ENCODE assay signal across 1 cellular context in the genomic region with DNA sequence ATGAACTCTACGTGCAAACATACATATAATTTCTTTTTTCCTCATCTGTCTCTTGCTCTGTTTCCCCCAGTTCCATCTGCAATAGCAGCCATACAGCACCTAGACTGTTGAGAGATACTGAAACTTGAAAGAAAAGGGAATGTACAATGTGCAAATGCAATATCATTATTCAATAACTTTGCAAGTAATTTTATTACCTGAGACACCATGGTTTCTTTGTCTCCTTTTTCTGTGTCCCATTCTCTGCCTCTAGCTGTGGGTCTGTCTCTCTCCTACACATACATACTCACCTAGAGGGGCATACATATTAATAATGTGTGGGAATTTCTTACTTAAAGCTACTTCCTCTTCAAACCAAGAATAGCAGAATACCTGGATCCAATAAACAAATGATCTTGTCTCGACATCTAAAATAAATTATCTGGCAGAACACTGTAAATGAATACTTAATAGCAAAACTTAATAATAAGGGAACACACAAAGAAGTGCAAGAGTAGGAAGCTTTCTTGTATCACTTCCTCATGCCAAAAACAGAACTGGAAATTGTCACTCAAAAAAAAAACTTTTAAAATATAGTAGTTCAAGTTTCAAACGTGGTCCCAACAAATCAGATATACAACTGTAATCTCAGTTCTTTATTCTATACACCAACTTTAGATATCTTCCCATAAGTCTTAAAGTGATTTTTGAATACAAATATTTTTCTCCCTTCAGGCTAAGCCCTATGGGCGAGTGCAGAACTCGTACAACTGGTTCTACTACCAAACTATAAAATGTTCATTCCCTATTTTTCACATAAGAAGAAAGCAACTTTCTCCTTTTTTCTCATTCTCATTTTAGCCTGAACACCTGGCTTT.
TF ChIP-seq lines count a peak whose summit lies in the region.

No MANE protein-coding gene starts in this region.

TF ChIP-seq in GM12878, 131 proteins besides CTCF, POLR2A, EP300 and RAD21 (continued from another document):
- TF ChIP-seq, protein P1, sequence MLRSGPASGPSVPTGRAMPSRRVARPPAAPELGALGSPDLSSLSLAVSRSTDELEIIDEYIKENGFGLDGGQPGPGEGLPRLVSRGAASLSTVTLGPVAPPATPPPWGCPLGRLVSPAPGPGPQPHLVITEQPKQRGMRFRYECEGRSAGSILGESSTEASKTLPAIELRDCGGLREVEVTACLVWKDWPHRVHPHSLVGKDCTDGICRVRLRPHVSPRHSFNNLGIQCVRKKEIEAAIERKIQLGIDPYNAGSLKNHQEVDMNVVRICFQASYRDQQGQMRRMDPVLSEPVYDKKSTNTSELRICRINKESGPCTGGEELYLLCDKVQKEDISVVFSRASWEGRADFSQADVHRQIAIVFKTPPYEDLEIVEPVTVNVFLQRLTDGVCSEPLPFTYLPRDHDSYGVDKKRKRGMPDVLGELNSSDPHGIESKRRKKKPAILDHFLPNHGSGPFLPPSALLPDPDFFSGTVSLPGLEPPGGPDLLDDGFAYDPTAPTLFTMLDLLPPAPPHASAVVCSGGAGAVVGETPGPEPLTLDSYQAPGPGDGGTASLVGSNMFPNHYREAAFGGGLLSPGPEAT (IDR thresholded peaks at IDR 0.05; ENCODE audit: low read depth): peak; percentile 22; the same call in 1 of the 2 replicates
- 0 out of 2 replicates have a peak, but pooled peaks have one; percentile 8 for TF ChIP-seq BCL11A (IDR thresholded peaks at IDR 0.05; ENCODE audit: low read depth, low read length)
- 0 out of 2 replicates have a peak, but pooled peaks have one; percentile 19 for TF ChIP-seq ZNF384 (IDR thresholded peaks at IDR 0.05; ENCODE audit: borderline replicate concordance, low read depth, low read length)
- TF ChIP-seq SMC3 (IDR thresholded peaks at IDR 0.05; ENCODE audit: borderline replicate concordance, low read length): no peak
- peak; percentile 48; the same call in 1 of the 2 replicates for TF ChIP-seq NFIC (IDR thresholded peaks at IDR 0.05; ENCODE audit: low read depth, low read length)
- TF ChIP-seq SIN3A (IDR thresholded peaks at IDR 0.05; ENCODE audit: low read depth, low read length): no peak
- TF ChIP-seq SPI1 (IDR thresholded peaks at IDR 0.05; ENCODE audit: borderline replicate concordance, insufficient read depth, low read depth, low read length): peak; percentile 87
- TF ChIP-seq JUNB (IDR thresholded peaks at IDR 0.05): peak; percentile 29
- TF ChIP-seq, protein P2, sequence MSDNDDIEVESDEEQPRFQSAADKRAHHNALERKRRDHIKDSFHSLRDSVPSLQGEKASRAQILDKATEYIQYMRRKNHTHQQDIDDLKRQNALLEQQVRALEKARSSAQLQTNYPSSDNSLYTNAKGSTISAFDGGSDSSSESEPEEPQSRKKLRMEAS (IDR thresholded peaks at IDR 0.05; ENCODE audit: low read depth, low read length): no peak
- peak; percentile 66 for TF ChIP-seq MEF2B (IDR thresholded peaks at IDR 0.05; ENCODE audit: partially characterized antibody, poor library complexity, severe bottlenecking)
- peak; percentile 76; the same call in 1 of the 2 replicates for TF ChIP-seq MEF2A (IDR thresholded peaks at IDR 0.05; ENCODE audit: insufficient read depth, low read depth, low read length)
- TF ChIP-seq LARP7 (IDR thresholded peaks at IDR 0.05): no peak
- TF ChIP-seq IKZF1 (conservative IDR thresholded peaks at IDR 0.05): peak; percentile 33; the same call in 1 of the 2 replicates
- TF ChIP-seq RUNX3 (IDR thresholded peaks at IDR 0.05; ENCODE audit: low read length): peak; percentile 7; the same call in 1 of the 2 replicates
- TF ChIP-seq, protein P3, sequence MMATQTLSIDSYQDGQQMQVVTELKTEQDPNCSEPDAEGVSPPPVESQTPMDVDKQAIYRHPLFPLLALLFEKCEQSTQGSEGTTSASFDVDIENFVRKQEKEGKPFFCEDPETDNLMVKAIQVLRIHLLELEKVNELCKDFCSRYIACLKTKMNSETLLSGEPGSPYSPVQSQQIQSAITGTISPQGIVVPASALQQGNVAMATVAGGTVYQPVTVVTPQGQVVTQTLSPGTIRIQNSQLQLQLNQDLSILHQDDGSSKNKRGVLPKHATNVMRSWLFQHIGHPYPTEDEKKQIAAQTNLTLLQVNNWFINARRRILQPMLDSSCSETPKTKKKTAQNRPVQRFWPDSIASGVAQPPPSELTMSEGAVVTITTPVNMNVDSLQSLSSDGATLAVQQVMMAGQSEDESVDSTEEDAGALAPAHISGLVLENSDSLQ (IDR thresholded peaks at IDR 0.05): peak; percentile 73; the same call in 1 of the 2 replicates
- TF ChIP-seq DPF2 (IDR thresholded peaks at IDR 0.05): peak; percentile 68; the same call in 1 of the 2 replicates
- TF ChIP-seq ETV6 (conservative IDR thresholded peaks at IDR 0.05 in 1 of 2, IDR thresholded peaks at IDR 0.05 in 1 of 2; ENCODE audit: borderline replicate concordance in 1 of 2, low read depth in 1 of 2): 0 out of 4 replicates have a peak, but pooled peaks of 1 of the 2 experiments have one; percentile 11
- TF ChIP-seq IKZF2 (IDR thresholded peaks at IDR 0.05): peak; percentile 6 to 23; a peak in 1 of 4 replicates
- TF ChIP-seq, protein P4, sequence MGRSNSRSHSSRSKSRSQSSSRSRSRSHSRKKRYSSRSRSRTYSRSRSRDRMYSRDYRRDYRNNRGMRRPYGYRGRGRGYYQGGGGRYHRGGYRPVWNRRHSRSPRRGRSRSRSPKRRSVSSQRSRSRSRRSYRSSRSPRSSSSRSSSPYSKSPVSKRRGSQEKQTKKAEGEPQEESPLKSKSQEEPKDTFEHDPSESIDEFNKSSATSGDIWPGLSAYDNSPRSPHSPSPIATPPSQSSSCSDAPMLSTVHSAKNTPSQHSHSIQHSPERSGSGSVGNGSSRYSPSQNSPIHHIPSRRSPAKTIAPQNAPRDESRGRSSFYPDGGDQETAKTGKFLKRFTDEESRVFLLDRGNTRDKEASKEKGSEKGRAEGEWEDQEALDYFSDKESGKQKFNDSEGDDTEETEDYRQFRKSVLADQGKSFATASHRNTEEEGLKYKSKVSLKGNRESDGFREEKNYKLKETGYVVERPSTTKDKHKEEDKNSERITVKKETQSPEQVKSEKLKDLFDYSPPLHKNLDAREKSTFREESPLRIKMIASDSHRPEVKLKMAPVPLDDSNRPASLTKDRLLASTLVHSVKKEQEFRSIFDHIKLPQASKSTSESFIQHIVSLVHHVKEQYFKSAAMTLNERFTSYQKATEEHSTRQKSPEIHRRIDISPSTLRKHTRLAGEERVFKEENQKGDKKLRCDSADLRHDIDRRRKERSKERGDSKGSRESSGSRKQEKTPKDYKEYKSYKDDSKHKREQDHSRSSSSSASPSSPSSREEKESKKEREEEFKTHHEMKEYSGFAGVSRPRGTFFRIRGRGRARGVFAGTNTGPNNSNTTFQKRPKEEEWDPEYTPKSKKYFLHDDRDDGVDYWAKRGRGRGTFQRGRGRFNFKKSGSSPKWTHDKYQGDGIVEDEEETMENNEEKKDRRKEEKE (IDR thresholded peaks at IDR 0.05): no peak
- TF ChIP-seq, protein P5, sequence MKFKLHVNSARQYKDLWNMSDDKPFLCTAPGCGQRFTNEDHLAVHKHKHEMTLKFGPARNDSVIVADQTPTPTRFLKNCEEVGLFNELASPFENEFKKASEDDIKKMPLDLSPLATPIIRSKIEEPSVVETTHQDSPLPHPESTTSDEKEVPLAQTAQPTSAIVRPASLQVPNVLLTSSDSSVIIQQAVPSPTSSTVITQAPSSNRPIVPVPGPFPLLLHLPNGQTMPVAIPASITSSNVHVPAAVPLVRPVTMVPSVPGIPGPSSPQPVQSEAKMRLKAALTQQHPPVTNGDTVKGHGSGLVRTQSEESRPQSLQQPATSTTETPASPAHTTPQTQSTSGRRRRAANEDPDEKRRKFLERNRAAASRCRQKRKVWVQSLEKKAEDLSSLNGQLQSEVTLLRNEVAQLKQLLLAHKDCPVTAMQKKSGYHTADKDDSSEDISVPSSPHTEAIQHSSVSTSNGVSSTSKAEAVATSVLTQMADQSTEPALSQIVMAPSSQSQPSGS (IDR thresholded peaks at IDR 0.05; ENCODE audit: low read length): peak; percentile 36; the same call in 1 of the 2 replicates
- TF ChIP-seq GABPA (IDR thresholded peaks at IDR 0.05; ENCODE audit: low read depth): 0 out of 2 replicates have a peak, but pooled peaks have one; percentile 20
